In genomic region chr3:126216416-126216815, GRCh38 we compare ENCODE assay signal across 19 cellular contexts. TPM values are rescaled to one million over a fixed set of nuclear protein-coding genes. Genes with fewer than 3 reads are reported as not detected.
DNase-seq lines count a peak whose midpoint lies in the region; FAIRE-seq and TF ChIP-seq lines count a peak whose summit lies in the region.
"Had no signal": no experiment of that assay in that cellular context is flagged by ENCODE, and none has a peak within 500 bp of the region (broad histone marks: within the 10 kb centered on the region; RNA-seq: fewer than 3 reads in every experiment).

No MANE protein-coding gene starts in this region.

- H3K9ac ChIP-seq in SK-N-MC (ENCODE audit: insufficient read length) (peak overlapping the region; percentile 5), skeletal muscle satellite cell (ENCODE audit: low read depth, low read length) (no peak overlapping the region)

- H3K27ac ChIP-seq in SK-N-MC, result peak overlapping the region; percentile 81
- H3K27ac ChIP-seq: thoracic aorta had no signal

- H3K4me3 ChIP-seq in SK-N-MC, result no peak overlapping the region
- H3K4me3 ChIP-seq in fibroblast of mammary gland (ENCODE audit: control insufficient read depth, low read depth, low read length), result no peak overlapping the region
- no peak overlapping the region for H3K4me3 ChIP-seq in skeletal muscle satellite cell (ENCODE audit: low read length)
- H3K4me3 ChIP-seq: thoracic aorta had no signal

- H3K27me3 ChIP-seq in skeletal muscle satellite cell (ENCODE audit: control insufficient read depth, insufficient read depth, low read length), result no peaks in the 10 kb centered on the region

- peaks cover 36% of the 10 kb centered on the region for H3K4me1 ChIP-seq in skeletal muscle satellite cell (ENCODE audit: control insufficient read depth, insufficient read depth, low read length)

- H3K36me3 ChIP-seq in SK-N-MC (ENCODE audit: insufficient read depth, low read length), result peaks cover 4% of the 10 kb centered on the region; the same call in 1 of the 2 replicates
- no peaks in the 10 kb centered on the region for H3K36me3 ChIP-seq in skeletal muscle satellite cell (ENCODE audit: insufficient read depth, low read length)
- H3K36me3 ChIP-seq: thoracic aorta had no signal

- no peak overlapping the region for H3K27ac Mint-ChIP-seq in type B pancreatic cell
- H3K27ac Mint-ChIP-seq: activated naive CD4-positive, alpha-beta T cell treated with anti-CD3 and anti-CD28 coated beads, Interleukin-2, amount 50 U/mL, for 72 hours; CD8-positive, alpha-beta T cell had no signal

- no peak for FAIRE-seq in H54 (lab: Jason Lieb, UNC)
- FAIRE-seq: TTC549 had no signal

- H3K9me3 ChIP-seq in SK-N-MC (ENCODE audit: low read depth, low read length), result 0 out of 2 replicates have a peak, but pooled peaks cover 9% of the 10 kb centered on the region
- no peaks in the 10 kb centered on the region for H3K9me3 ChIP-seq in skeletal muscle satellite cell (replicated peaks; ENCODE audit: low read length)
- H3K9me3 ChIP-seq: thoracic aorta had no signal

- TF ChIP-seq CTCF in fibroblast of mammary gland (conservative IDR thresholded peaks at IDR 0.05; ENCODE audit: control insufficient read depth, insufficient read depth, low read depth, low read length) (no peak), type B pancreatic cell (conservative IDR thresholded peaks at IDR 0.05) (no peak)

- no peak for TF ChIP-seq POLR2A in H54 (IDR thresholded peaks at IDR 0.05; ENCODE audit: low read depth, low read length)

- DNase-seq in H54 (ENCODE audit: insufficient read length, low spot score), result peak; percentile 45
- no peak for DNase-seq in SK-N-MC (ENCODE audit: low read depth, low spot score)
- peak; percentile 15 for DNase-seq in fibroblast of mammary gland (ENCODE audit: low read depth)
- no peak for DNase-seq in NCI-H526 treated with DMSO at 0.1 percent for 48 hours (lab: John Stamatoyannopoulos, UW)
- no peak for DNase-seq in NCI-H2196 (lab: John Stamatoyannopoulos, UW; ENCODE audit: unreplicated experiment)
- DNase-seq in type B pancreatic cell (ENCODE audit: extremely low spot score, unreplicated experiment), result no peak
- DNase-seq: activated CD4-positive, alpha-beta T cell treated with anti-CD3 and anti-CD28 coated beads, Interleukin-2, amount 50 U/mL, for 1 hour; activated T-cell treated with anti-CD3 and anti-CD28 coated beads for 4 hours; CD8-positive, alpha-beta T cell; H7; NCI-H1092 treated with DMSO at 0.1 percent for 48 hours; SHP77 treated with DMSO at 0.1 percent for 48 hours; stimulated activated CD4-positive, alpha-beta T cell treated with anti-CD3 and anti-CD28 coated beads, Interleukin-2, amount 100 ng/mL, for 48 hours had no signal

- H3K27me3 Mint-ChIP-seq in type B pancreatic cell, result peaks cover 18% of the 10 kb centered on the region

- no peaks in the 10 kb centered on the region for H3K36me3 Mint-ChIP-seq in type B pancreatic cell
- H3K36me3 Mint-ChIP-seq: activated naive CD4-positive, alpha-beta T cell treated with anti-CD3 and anti-CD28 coated beads, Interleukin-2, amount 50 U/mL, for 72 hours; CD8-positive, alpha-beta T cell had no signal

- no peak overlapping the region for H3K4me3 Mint-ChIP-seq in type B pancreatic cell
- H3K4me3 Mint-ChIP-seq: CD8-positive, alpha-beta T cell; central memory CD8-positive, alpha-beta T cell; neural crest cell had no signal

- H3K9me3 Mint-ChIP-seq in type B pancreatic cell, result peaks cover 5% of the 10 kb centered on the region
- H3K9me3 Mint-ChIP-seq: CD8-positive, alpha-beta T cell had no signal

- peak overlapping the region; percentile 37 for H3K4me2 ChIP-seq in skeletal muscle satellite cell (ENCODE audit: low read length)

- H3K4me1 Mint-ChIP-seq in type B pancreatic cell (ENCODE audit: unreplicated experiment), result peaks cover 7% of the 10 kb centered on the region

RNA-seq across cellular contexts. Expression of gene ALDH1L1, which starts 36.0 kb away (rescaled TPM):
- total RNA-seq in skeletal muscle satellite cell (2012; rRNA removed), result not detected in 2 replicates
- total RNA-seq in type B pancreatic cell (ENCODE audit: low replicate concordance), result 5.0 and 10.2 TPM in 2 replicates
- total RNA-seq: CD8-positive, alpha-beta T cell had no signal

Comparison
In these comparisons a context has a peak if more than half of its experiments do, and no peak if none do; other contexts are left out.
1. DNase-seq: peak in H54 (single experiment) and fibroblast of mammary gland (single experiment); none in SK-N-MC (single experiment), NCI-H526 treated with DMSO at 0.1 percent for 48 hours (single experiment), NCI-H2196 (single experiment) and type B pancreatic cell (single experiment).